Comparison of ENCODE assay signal across 8 cellular contexts in the genomic region with DNA sequence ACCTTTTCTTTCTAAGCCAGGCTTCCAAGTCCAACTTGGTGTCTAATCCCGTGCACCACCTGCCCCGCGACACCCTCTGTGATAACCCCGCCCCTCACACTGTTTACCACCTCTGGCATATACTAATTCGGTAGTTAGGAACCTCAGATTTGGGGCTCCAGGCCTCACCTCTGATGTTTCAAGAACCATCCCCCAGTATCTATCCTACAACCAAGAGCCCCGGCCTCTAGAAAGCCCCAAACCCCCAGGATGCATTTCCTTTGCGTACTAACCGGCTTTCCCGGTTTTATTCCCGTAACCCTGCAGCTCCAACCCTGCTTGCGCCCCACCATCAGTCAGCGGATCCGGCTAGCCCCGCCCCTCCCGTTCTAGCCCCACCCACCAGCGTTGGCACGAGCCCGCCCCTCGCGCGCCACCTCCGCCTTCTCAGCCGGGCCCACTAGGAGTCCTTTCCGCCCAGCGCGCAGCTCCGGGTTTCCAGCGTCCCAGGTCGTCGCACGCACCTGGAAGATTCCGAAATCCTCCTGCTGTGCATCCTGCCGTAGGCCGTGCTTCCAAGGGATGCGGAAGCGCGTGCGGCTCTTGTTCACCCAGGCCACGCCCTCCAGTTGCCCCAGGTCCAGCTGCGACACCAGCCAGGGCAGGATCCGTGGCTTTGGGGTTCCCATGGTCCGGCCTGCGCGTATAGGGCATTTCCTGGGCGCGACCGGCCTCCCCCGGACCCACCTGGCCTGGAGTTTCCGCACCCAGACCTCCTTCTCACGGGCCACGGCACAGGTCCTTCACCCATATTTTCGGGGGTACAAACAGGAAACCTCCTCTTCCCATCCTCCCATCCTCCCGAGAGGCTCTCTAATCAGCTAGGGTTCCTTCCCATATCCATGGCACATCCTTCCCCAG. TPM values are rescaled to one million over a fixed set of nuclear protein-coding genes. Genes with fewer than 3 reads are reported as not detected.
DNase-seq lines count a peak whose midpoint lies in the region; TF ChIP-seq lines count a peak whose summit lies in the region.

No MANE protein-coding gene starts in this region.

- H3K27me3 Mint-ChIP-seq in endodermal cell (ENCODE audit: insufficient read depth): no peaks in the 10 kb centered on the region

- H3K27ac ChIP-seq in endodermal cell (ENCODE audit: low read depth, low read length) (peak overlapping the region; percentile 34), mesodermal cell (ENCODE audit: low read depth, low read length, severe bottlenecking) (peak overlapping the region; percentile 77)

- 0 to 2% methylated on average over 4 to 53 of the region's 53 CpGs for WGBS in endodermal cell (ENCODE audit: insufficient coverage in 1 of 2, insufficient read length in 1 of 2), 2 experiments
- WGBS in mesodermal cell (ENCODE audit: insufficient coverage in 2 of 2), 2 experiments: 1 to 2% methylated on average over 43 to 53 of the region's 53 CpGs

- peak; percentile 48 for TF ChIP-seq CTCF in endodermal cell (conservative IDR thresholded peaks at IDR 0.05)

- H3K9me3 ChIP-seq in endodermal cell (ENCODE audit: control insufficient read depth, low read length) (peaks cover 10% of the 10 kb centered on the region), mesodermal cell (ENCODE audit: control insufficient read depth, low read length) (peaks cover 4% of the 10 kb centered on the region)

- peaks cover 45% of the 10 kb centered on the region for H3K36me3 Mint-ChIP-seq in endodermal cell (ENCODE audit: low read depth)

- H3K4me3 ChIP-seq in endodermal cell (ENCODE audit: low read length) (peak overlapping the region; percentile 90), mesodermal cell (ENCODE audit: extremely low read depth, insufficient read depth, low read length, poor library complexity, severe bottlenecking) (peak overlapping the region; percentile 81)

- H3K27me3 ChIP-seq in endodermal cell (ENCODE audit: control insufficient read depth, insufficient read depth, low read length, poor library complexity, severe bottlenecking): no peaks in the 10 kb centered on the region

- H3K9me3 Mint-ChIP-seq in endodermal cell: peaks cover 9% of the 10 kb centered on the region

- peak overlapping the region; percentile 95 for H3K27ac Mint-ChIP-seq in endodermal cell

- H3K4me1 ChIP-seq in endodermal cell (ENCODE audit: control insufficient read depth, insufficient read depth, low read length): no peaks in the 10 kb centered on the region
- peaks cover 17% of the 10 kb centered on the region for H3K4me1 ChIP-seq in mesodermal cell (ENCODE audit: control insufficient read depth, insufficient read depth, low read length, poor library complexity, severe bottlenecking)

- peak overlapping the region; percentile 77 for H3K9ac ChIP-seq in endodermal cell (ENCODE audit: extremely low read depth, low read length, poor library complexity, severe bottlenecking)

- DNase-seq in GM04504 (ENCODE audit: low read depth): peak; percentile 50
- peak; percentile 99 for DNase-seq in HT-29 (ENCODE audit: low spot score)
- DNase-seq in NOMO-1 (lab: John Stamatoyannopoulos, UW; ENCODE audit: unreplicated experiment in 2 of 2): peak; percentile 60 to 74
- peak; percentile 51 for DNase-seq in activated CD8-positive, alpha-beta memory T cell treated with anti-CD3 and anti-CD28 coated beads, Interleukin-2, amount 50 U/mL, for 1 hour (ENCODE audit: extremely low read depth)
- peak; percentile 99 for DNase-seq in endodermal cell
- peak; percentile 90 for DNase-seq in stimulated activated CD8-positive, alpha-beta memory T cell treated with anti-CD3 and anti-CD28 coated beads, Interleukin-15, amount 100 ng/mL, for 24 hours (ENCODE audit: low read depth)
- DNase-seq in GF-D8 (lab: John Stamatoyannopoulos, UW): no peak

- peak overlapping the region; percentile 93 for H3K4me3 Mint-ChIP-seq in endodermal cell

- H3K36me3 ChIP-seq in endodermal cell (ENCODE audit: control insufficient read depth, insufficient read depth, low read length) (peaks cover 48% of the 10 kb centered on the region), mesodermal cell (ENCODE audit: control insufficient read depth, insufficient read depth, low read length) (peaks cover 56% of the 10 kb centered on the region)

- peaks cover 16% of the 10 kb centered on the region for H3K4me1 Mint-ChIP-seq in endodermal cell

RNA-seq across cellular contexts. Expression of a gene that starts 1.2 kb away (rescaled TPM):
- total RNA-seq in HT-29 (2014; rRNA removed; shearing (Covaris generic)): 380 and 432 TPM in 2 replicates
- total RNA-seq in endodermal cell: 100 to 1,000 TPM; 127 to 128 TPM
- polyA plus RNA-seq in endodermal cell (2013, experiment 1 of 2): 58.7 TPM
- polyA plus RNA-seq in endodermal cell (2013, experiment 2 of 2): 66.6 TPM
- polyA plus RNA-seq in mesodermal cell (2013, experiment 1 of 2): 62.2 TPM
- polyA plus RNA-seq in mesodermal cell (2013, experiment 2 of 2): 54.1 TPM

RNA-seq across cellular contexts. Expression of a gene that starts 1.3 kb away (rescaled TPM):
- total RNA-seq in HT-29 (2014; rRNA removed; shearing (Covaris generic)): 78.2 and 100 TPM in 2 replicates
- 100 to 1,000 TPM in 1 of 2 donors, 10 to 100 TPM in 1; 91.8 to 101 TPM for total RNA-seq in endodermal cell
- polyA plus RNA-seq in endodermal cell (2013, experiment 1 of 2): 81.0 TPM
- 68.6 TPM for polyA plus RNA-seq in endodermal cell (2013, experiment 2 of 2)
- polyA plus RNA-seq in mesodermal cell (2013, experiment 1 of 2): 76.9 TPM
- 69.3 TPM for polyA plus RNA-seq in mesodermal cell (2013, experiment 2 of 2)

RNA-seq across cellular contexts. Expression of a gene that starts 12.7 kb away (rescaled TPM):
- total RNA-seq in HT-29 (2014; rRNA removed; shearing (Covaris generic)): 922 and 995 TPM in 2 replicates
- total RNA-seq in endodermal cell: 100 to 1,000 TPM; 343 to 362 TPM
- 417 TPM for polyA plus RNA-seq in endodermal cell (2013, experiment 1 of 2)
- polyA plus RNA-seq in endodermal cell (2013, experiment 2 of 2): 408 TPM
- 426 TPM for polyA plus RNA-seq in mesodermal cell (2013, experiment 1 of 2)
- 377 TPM for polyA plus RNA-seq in mesodermal cell (2013, experiment 2 of 2)

RNA-seq across cellular contexts. Expression of a gene that starts 22.4 kb away (rescaled TPM):
- total RNA-seq in HT-29 (2014; rRNA removed; shearing (Covaris generic)): 58.6 and 67.6 TPM in 2 replicates
- total RNA-seq in endodermal cell: 10 to 100 TPM; 84.8 to 94.5 TPM
- 44.7 TPM for polyA plus RNA-seq in endodermal cell (2013, experiment 1 of 2)
- 40.4 TPM for polyA plus RNA-seq in endodermal cell (2013, experiment 2 of 2)
- 49.0 TPM for polyA plus RNA-seq in mesodermal cell (2013, experiment 1 of 2)
- 40.9 TPM for polyA plus RNA-seq in mesodermal cell (2013, experiment 2 of 2)

RNA-seq across cellular contexts. Expression of a gene that starts 24.5 kb away (rescaled TPM):
- 33.1 and 45.2 TPM in 2 replicates for total RNA-seq in HT-29 (2014; rRNA removed; shearing (Covaris generic))
- total RNA-seq in endodermal cell: 1 to 10 TPM; 5.8 to 7.3 TPM
- 18.7 TPM for polyA plus RNA-seq in endodermal cell (2013, experiment 1 of 2)
- 22.4 TPM for polyA plus RNA-seq in endodermal cell (2013, experiment 2 of 2)
- polyA plus RNA-seq in mesodermal cell (2013, experiment 1 of 2): 103 TPM
- 83.2 TPM for polyA plus RNA-seq in mesodermal cell (2013, experiment 2 of 2)
